37 cellular contexts compared by ENCODE assay signal in the genomic region with DNA sequence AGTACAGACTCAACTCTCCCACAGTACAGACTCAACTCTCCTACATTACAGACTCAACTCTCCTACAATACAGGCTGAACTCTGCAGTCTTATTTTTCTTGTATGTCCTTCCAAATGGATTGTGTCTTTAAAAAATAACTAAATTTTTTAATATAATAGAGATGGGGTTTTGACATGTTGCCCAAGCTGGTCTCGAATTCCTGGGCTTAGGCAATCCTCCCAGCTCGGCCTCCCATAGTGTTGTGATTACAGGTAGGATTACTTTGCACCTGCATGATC. TPM values are rescaled to one million over a fixed set of nuclear protein-coding genes. Genes with fewer than 3 reads are reported as not detected.
"Had no signal": no experiment of that assay in that cellular context is flagged by ENCODE, and none has a peak within 500 bp of the region (broad histone marks: within the 10 kb centered on the region; RNA-seq: fewer than 3 reads in every experiment).

No MANE protein-coding gene starts in this region.

- H3K4me2 ChIP-seq: KMS-11 had no signal

- DNase-seq: Karpas-422, Kasumi-1, MG63, MM.1S, MV-4-11, NCI-H1048, NCI-H1092, NCI-H1092 treated with DMSO at 0.1 percent for 48 hours, NCI-H1105, NCI-H1105 treated with DMSO at 0.1 percent for 48 hours, NCI-H1417, NCI-H1417 treated with DMSO at 0.1 percent for 48 hours, NCI-H1436, NCI-H1436 treated with DMSO at 0.1 percent for 48 hours, NCI-H146, NCI-H1694, NCI-H1694 treated with DMSO at 0.1 percent for 48 hours, NCI-H187, NCI-H187 treated with DMSO at 0.1 percent for 48 hours, NCI-H1930, NCI-H2029, NCI-H2029 treated with DMSO at 0.1 percent for 48 hours, NCI-H2081, NCI-H2081 treated with DMSO at 0.1 percent for 48 hours, NCI-H2107, NCI-H2171, NCI-H2227 treated with DMSO at 0.1 percent for 48 hours, NCI-H226, NCI-H345, NCI-H446, NCI-H446 treated with DMSO at 0.1 percent for 48 hours, NCI-H510A, NCI-H510A treated with DMSO at 0.1 percent for 48 hours had no signal

- H3K9ac ChIP-seq: KMS-11 had no signal

- H3K9me3 ChIP-seq: MG63 had no signal

- H3K27ac ChIP-seq: KMS-11 had no signal

- H3K4me3 ChIP-seq: MG63 had no signal

- H3K27me3 ChIP-seq: MG63 had no signal

RNA-seq across cellular contexts. Expression of gene SMCO1, which starts 51.7 kb away (rescaled TPM):
- total RNA-seq: LHCN-M2, MCF 10A, NCI-H460 had no signal
